1 cellular context compared by ENCODE assay signal in the genomic region with DNA sequence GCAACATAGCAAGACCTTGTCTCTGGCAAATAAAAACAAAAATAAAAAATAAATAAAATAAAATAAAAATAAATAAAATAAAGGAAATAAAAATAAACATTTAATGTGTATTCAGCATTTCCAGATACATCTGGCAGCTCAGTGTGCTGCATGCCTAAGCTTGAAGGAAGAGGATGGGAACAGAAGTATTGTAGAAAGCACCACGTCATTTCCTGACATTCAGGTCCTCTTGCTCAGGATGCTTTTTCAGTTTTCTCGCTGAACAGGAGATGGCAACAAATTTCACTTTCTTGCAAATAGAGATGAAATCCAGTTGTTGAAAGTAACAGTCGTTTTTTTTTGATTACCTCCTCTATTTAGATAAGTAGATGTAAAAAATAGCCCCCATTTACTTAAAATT. TPM values are rescaled to one million over a fixed set of nuclear protein-coding genes. Genes with fewer than 3 reads are reported as not detected.
"Had no signal": no experiment of that assay in that cellular context is flagged by ENCODE, and none has a peak within 500 bp of the region (broad histone marks: within the 10 kb centered on the region; RNA-seq: fewer than 3 reads in every experiment).

No MANE protein-coding gene starts in this region.

RNA-seq across cellular contexts. Expression of gene TRIM43B, which starts 21.3 kb away (rescaled TPM):
- total RNA-seq: GM12878 had no signal
